In the genomic region with DNA sequence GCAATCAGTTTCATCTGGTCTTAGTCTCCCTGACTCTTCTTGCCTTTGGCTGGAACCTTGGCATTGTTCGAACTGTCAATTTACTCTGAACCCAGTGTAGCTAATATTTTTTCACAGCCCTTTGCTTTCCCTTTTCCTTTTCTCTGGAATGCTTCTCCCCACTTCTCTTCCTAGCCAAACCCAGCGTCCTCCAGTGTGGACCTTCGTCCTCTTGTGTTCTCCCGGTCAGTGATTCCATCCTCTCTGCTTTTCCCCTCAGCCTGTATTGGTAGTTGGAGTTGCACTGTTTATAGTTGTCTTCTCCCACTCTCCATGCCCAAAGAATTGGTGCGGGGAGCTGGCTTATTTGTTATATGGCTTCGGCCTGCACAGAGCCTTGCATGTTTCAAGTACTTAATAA, we compare ENCODE assay signal across 1 cellular context.
TF ChIP-seq lines count a peak whose summit lies in the region.

No MANE protein-coding gene starts in this region.

TF ChIP-seq in HepG2, 621 proteins besides CTCF, POLR2A, EP300 and RAD21:
- TF ChIP-seq ZNF773 (CRISPR knock-in tag; IDR thresholded peaks at IDR 0.05; ENCODE audit: borderline replicate concordance) (no peak), XBP1 (CRISPR knock-in tag; IDR thresholded peaks at IDR 0.05) (no peak), HOXA7 (CRISPR knock-in tag; IDR thresholded peaks at IDR 0.05) (no peak), PHF21A (CRISPR knock-in tag; IDR thresholded peaks at IDR 0.05) (no peak), JUNB (CRISPR knock-in tag; IDR thresholded peaks at IDR 0.05; ENCODE audit: borderline replicate concordance) (no peak), SRY (CRISPR knock-in tag; IDR thresholded peaks at IDR 0.05) (no peak), MED1 (CRISPR knock-in tag; IDR thresholded peaks at IDR 0.05) (no peak), EEA1 (CRISPR knock-in tag; IDR thresholded peaks at IDR 0.05; ENCODE audit: borderline replicate concordance) (no peak), ZNF431 (CRISPR knock-in tag; IDR thresholded peaks at IDR 0.05; ENCODE audit: borderline replicate concordance, low read depth) (no peak), TEAD3 (CRISPR knock-in tag; optimal IDR thresholded peaks at IDR 0.05; ENCODE audit: borderline replicate concordance) (no peak), ZNF816 (CRISPR knock-in tag; IDR thresholded peaks at IDR 0.05; ENCODE audit: borderline replicate concordance) (no peak), KLF15 (CRISPR knock-in tag; IDR thresholded peaks at IDR 0.05; ENCODE audit: borderline replicate concordance) (no peak), PLRG1 (conservative IDR thresholded peaks at IDR 0.05) (no peak), MAFG (CRISPR knock-in tag; IDR thresholded peaks at IDR 0.05) (no peak), GTF2F1 (IDR thresholded peaks at IDR 0.05; ENCODE audit: low read length) (no peak)
- TF ChIP-seq, protein P1, sequence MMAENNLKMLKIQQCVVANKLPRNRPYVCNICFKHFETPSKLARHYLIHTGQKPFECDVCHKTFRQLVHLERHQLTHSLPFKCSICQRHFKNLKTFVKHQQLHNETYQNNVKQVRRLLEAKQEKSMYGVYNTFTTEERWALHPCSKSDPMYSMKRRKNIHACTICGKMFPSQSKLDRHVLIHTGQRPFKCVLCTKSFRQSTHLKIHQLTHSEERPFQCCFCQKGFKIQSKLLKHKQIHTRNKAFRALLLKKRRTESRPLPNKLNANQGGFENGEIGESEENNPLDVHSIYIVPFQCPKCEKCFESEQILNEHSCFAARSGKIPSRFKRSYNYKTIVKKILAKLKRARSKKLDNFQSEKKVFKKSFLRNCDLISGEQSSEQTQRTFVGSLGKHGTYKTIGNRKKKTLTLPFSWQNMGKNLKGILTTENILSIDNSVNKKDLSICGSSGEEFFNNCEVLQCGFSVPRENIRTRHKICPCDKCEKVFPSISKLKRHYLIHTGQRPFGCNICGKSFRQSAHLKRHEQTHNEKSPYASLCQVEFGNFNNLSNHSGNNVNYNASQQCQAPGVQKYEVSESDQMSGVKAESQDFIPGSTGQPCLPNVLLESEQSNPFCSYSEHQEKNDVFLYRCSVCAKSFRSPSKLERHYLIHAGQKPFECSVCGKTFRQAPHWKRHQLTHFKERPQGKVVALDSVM (CRISPR knock-in tag; IDR thresholded peaks at IDR 0.05) = no peak
- TF ChIP-seq, protein P2, sequence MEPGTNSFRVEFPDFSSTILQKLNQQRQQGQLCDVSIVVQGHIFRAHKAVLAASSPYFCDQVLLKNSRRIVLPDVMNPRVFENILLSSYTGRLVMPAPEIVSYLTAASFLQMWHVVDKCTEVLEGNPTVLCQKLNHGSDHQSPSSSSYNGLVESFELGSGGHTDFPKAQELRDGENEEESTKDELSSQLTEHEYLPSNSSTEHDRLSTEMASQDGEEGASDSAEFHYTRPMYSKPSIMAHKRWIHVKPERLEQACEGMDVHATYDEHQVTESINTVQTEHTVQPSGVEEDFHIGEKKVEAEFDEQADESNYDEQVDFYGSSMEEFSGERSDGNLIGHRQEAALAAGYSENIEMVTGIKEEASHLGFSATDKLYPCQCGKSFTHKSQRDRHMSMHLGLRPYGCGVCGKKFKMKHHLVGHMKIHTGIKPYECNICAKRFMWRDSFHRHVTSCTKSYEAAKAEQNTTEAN (CRISPR knock-in tag; conservative IDR thresholded peaks at IDR 0.05) = no peak
- TF ChIP-seq, protein P3, sequence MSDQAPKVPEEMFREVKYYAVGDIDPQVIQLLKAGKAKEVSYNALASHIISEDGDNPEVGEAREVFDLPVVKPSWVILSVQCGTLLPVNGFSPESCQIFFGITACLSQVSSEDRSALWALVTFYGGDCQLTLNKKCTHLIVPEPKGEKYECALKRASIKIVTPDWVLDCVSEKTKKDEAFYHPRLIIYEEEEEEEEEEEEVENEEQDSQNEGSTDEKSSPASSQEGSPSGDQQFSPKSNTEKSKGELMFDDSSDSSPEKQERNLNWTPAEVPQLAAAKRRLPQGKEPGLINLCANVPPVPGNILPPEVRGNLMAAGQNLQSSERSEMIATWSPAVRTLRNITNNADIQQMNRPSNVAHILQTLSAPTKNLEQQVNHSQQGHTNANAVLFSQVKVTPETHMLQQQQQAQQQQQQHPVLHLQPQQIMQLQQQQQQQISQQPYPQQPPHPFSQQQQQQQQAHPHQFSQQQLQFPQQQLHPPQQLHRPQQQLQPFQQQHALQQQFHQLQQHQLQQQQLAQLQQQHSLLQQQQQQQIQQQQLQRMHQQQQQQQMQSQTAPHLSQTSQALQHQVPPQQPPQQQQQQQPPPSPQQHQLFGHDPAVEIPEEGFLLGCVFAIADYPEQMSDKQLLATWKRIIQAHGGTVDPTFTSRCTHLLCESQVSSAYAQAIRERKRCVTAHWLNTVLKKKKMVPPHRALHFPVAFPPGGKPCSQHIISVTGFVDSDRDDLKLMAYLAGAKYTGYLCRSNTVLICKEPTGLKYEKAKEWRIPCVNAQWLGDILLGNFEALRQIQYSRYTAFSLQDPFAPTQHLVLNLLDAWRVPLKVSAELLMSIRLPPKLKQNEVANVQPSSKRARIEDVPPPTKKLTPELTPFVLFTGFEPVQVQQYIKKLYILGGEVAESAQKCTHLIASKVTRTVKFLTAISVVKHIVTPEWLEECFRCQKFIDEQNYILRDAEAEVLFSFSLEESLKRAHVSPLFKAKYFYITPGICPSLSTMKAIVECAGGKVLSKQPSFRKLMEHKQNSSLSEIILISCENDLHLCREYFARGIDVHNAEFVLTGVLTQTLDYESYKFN (CRISPR knock-in tag; conservative IDR thresholded peaks at IDR 0.05) = no peak
- TF ChIP-seq, protein P4, sequence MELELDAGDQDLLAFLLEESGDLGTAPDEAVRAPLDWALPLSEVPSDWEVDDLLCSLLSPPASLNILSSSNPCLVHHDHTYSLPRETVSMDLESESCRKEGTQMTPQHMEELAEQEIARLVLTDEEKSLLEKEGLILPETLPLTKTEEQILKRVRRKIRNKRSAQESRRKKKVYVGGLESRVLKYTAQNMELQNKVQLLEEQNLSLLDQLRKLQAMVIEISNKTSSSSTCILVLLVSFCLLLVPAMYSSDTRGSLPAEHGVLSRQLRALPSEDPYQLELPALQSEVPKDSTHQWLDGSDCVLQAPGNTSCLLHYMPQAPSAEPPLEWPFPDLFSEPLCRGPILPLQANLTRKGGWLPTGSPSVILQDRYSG (CRISPR knock-in tag; IDR thresholded peaks at IDR 0.05) = no peak
TF ChIP-seq in HepG2: peak in this region for 0.
